Comparison of ENCODE assay signal across 21 cellular contexts in genomic region chr6:33820784-33821183, GRCh38. TPM values are rescaled to one million over a fixed set of nuclear protein-coding genes. Genes with fewer than 3 reads are reported as not detected.
A peak's percentile ranks its signal among the peaks of the same experiment; 100 is the strongest.
DNase-seq lines count a peak whose midpoint lies in the region; ATAC-seq and TF ChIP-seq lines count a peak whose summit lies in the region.
"Had no signal": no experiment of that assay in that cellular context is flagged by ENCODE, and none has a peak within 500 bp of the region (broad histone marks: within the 10 kb centered on the region; RNA-seq: fewer than 3 reads in every experiment).

No MANE protein-coding gene starts in this region.

- H3K4me3 Mint-ChIP-seq in endodermal cell, result no peak overlapping the region
- H3K4me3 Mint-ChIP-seq in CD4-positive, alpha-beta T cell, result no peak overlapping the region
- no peak overlapping the region for H3K4me3 Mint-ChIP-seq in stimulated activated naive B cell treated with anti-CD40 and anti-IgM and Interleukin-4, amounts not matched to agents 10 μg/mL and 1 μg/mL and 100 μg/mL, for 72 hours
- H3K4me3 Mint-ChIP-seq: CD14-positive monocyte; CD8-positive, alpha-beta T cell; HFFc6 had no signal

- no peak overlapping the region for H3K14ac ChIP-seq in neuronal stem cell (ENCODE audit: low read length)

- H2AFZ ChIP-seq in neuronal stem cell (ENCODE audit: low read length), result no peak overlapping the region

- no peak overlapping the region for H2BK5ac ChIP-seq in neuronal stem cell (ENCODE audit: low read length)

- intact Hi-C loops in CD4-positive, alpha-beta T cell (cut with DNase I, micrococcal nuclease), result no loop called here

- H2BK12ac ChIP-seq in neuronal stem cell (ENCODE audit: low read length), result no peak overlapping the region

- H3K4me1 Mint-ChIP-seq in endodermal cell, result peaks cover 5% of the 10 kb centered on the region
- H3K4me1 Mint-ChIP-seq in CD4-positive, alpha-beta T cell (ENCODE audit: low read depth), result no peaks in the 10 kb centered on the region
- H3K4me1 Mint-ChIP-seq in stimulated activated naive B cell treated with anti-CD40 and anti-IgM and Interleukin-4, amounts not matched to agents 10 μg/mL and 1 μg/mL and 100 μg/mL, for 72 hours, result peaks cover 0 to 2% of the 10 kb centered on the region in 2 donors

- DNase-seq in ELR (ENCODE audit: low read depth) (peak; percentile 10), endodermal cell (no peak), neuronal stem cell (ENCODE audit: low spot score) (no peak), SHP77 (lab: John Stamatoyannopoulos, UW) (no peak)
- no peak for DNase-seq in CD4-positive, alpha-beta T cell
- no peak for DNase-seq in stimulated activated naive B cell treated with anti-CD40 and anti-IgM and Interleukin-4, amounts not matched to agents 10 μg/mL and 1 μg/mL and 100 μg/mL, for 72 hours
- DNase-seq: ACHN; BE2C; Calu3; CD8-positive, alpha-beta T cell; DMS79 treated with DMSO at 0.1 percent for 48 hours; HCEC 1CT; HFFc6 had no signal

- no peak overlapping the region for H3K4me2 ChIP-seq in neuronal stem cell (ENCODE audit: insufficient read depth, low read length, poor library complexity, severe bottlenecking)

- no peak overlapping the region for H3K27ac Mint-ChIP-seq in endodermal cell
- no peak overlapping the region for H3K27ac Mint-ChIP-seq in CD4-positive, alpha-beta T cell
- no peak overlapping the region for H3K27ac Mint-ChIP-seq in stimulated activated naive B cell treated with anti-CD40 and anti-IgM and Interleukin-4, amounts not matched to agents 10 μg/mL and 1 μg/mL and 100 μg/mL, for 72 hours
- H3K27ac Mint-ChIP-seq: CD14-positive monocyte; CD8-positive, alpha-beta T cell; HFFc6 had no signal

- H3K18ac ChIP-seq in neuronal stem cell (ENCODE audit: low read length), result peak overlapping the region; percentile 20

- TF ChIP-seq CTCF in HEK293 (tag by site-specific recombination; IDR thresholded peaks at IDR 0.05) (no peak), endodermal cell (conservative IDR thresholded peaks at IDR 0.05) (peak; percentile 40)
- TF ChIP-seq CTCF in CD4-positive, alpha-beta T cell (IDR thresholded peaks at IDR 0.05), result no peak

- H3K36me3 Mint-ChIP-seq in endodermal cell (ENCODE audit: low read depth), result no peaks in the 10 kb centered on the region
- no peaks in the 10 kb centered on the region for H3K36me3 Mint-ChIP-seq in CD4-positive, alpha-beta T cell (ENCODE audit: low read depth)
- H3K36me3 Mint-ChIP-seq in stimulated activated naive B cell treated with anti-CD40 and anti-IgM and Interleukin-4, amounts not matched to agents 10 μg/mL and 1 μg/mL and 100 μg/mL, for 72 hours, result no peaks in the 10 kb centered on the region
- H3K36me3 Mint-ChIP-seq: CD14-positive monocyte; CD8-positive, alpha-beta T cell had no signal

- no peak overlapping the region for H2BK120ac ChIP-seq in neuronal stem cell (ENCODE audit: low read depth, low read length)

- no peaks in the 10 kb centered on the region for H3K79me1 ChIP-seq in neuronal stem cell (ENCODE audit: low read depth, low read length)

- H4K91ac ChIP-seq in neuronal stem cell (ENCODE audit: low read depth, low read length, poor library complexity), result no peak overlapping the region

- 80 to 88% methylated on average over 2 to 4 of the region's 4 CpGs for WGBS in endodermal cell (ENCODE audit: insufficient coverage in 1 of 2, insufficient read length in 1 of 2), 2 experiments
- no CpG with 5 or more reads among the region's 4 CpGs for WGBS in neuronal stem cell (ENCODE audit: extremely low coverage in 2 of 2, insufficient read length in 2 of 2, insufficient replicate concordance in 1 of 2), 2 donors

- POLR2A ChIA-PET in HEK293 (lab: Yijun Ruan, JAX), result no interaction called here
- POLR2A ChIA-PET in CD4-positive, alpha-beta T cell (lab: Charles Lee), result no interaction called here

- H3K9me3 Mint-ChIP-seq in endodermal cell, result no peaks in the 10 kb centered on the region
- no peaks in the 10 kb centered on the region for H3K9me3 Mint-ChIP-seq in CD4-positive, alpha-beta T cell
- no peaks in the 10 kb centered on the region for H3K9me3 Mint-ChIP-seq in stimulated activated naive B cell treated with anti-CD40 and anti-IgM and Interleukin-4, amounts not matched to agents 10 μg/mL and 1 μg/mL and 100 μg/mL, for 72 hours
- H3K9me3 Mint-ChIP-seq: CD14-positive monocyte; CD8-positive, alpha-beta T cell; HFFc6 had no signal

- H3K4ac ChIP-seq in neuronal stem cell (ENCODE audit: low read length), result no peak overlapping the region

- H4K8ac ChIP-seq in neuronal stem cell (ENCODE audit: low read depth, low read length), result no peak overlapping the region

- H3K27me3 Mint-ChIP-seq in endodermal cell (ENCODE audit: insufficient read depth), result no peaks in the 10 kb centered on the region
- H3K27me3 Mint-ChIP-seq in CD4-positive, alpha-beta T cell, result peaks cover 8% of the 10 kb centered on the region
- peaks cover 28 to 59% of the 10 kb centered on the region in 2 donors for H3K27me3 Mint-ChIP-seq in stimulated activated naive B cell treated with anti-CD40 and anti-IgM and Interleukin-4, amounts not matched to agents 10 μg/mL and 1 μg/mL and 100 μg/mL, for 72 hours

- no peak overlapping the region for H3K4me3 ChIP-seq in HEK293 (ENCODE audit: low read depth, low read length)
- no peak overlapping the region for H3K4me3 ChIP-seq in endodermal cell (ENCODE audit: low read length)
- H3K4me3 ChIP-seq in neuronal stem cell (ENCODE audit: low read length in 2 of 2), result no peak overlapping the region
- H3K4me3 ChIP-seq: GM12878 had no signal

- no peaks in the 10 kb centered on the region for H3K9me3 ChIP-seq in HEK293 (ENCODE audit: control insufficient read depth, insufficient read depth, low read depth, low read length)
- H3K9me3 ChIP-seq in endodermal cell (ENCODE audit: control insufficient read depth, low read length), result no peaks in the 10 kb centered on the region
- no peaks in the 10 kb centered on the region for H3K9me3 ChIP-seq in neuronal stem cell (replicated peaks in 1 of 2; ENCODE audit: control insufficient read depth in 2 of 2, insufficient read depth in 1 of 2, low read depth in 1 of 2, low read length in 2 of 2)
- no peaks in the 10 kb centered on the region for H3K9me3 ChIP-seq in CD4-positive, alpha-beta T cell (ENCODE audit: control insufficient read depth, low read length)
- H3K9me3 ChIP-seq: BE2C had no signal

- H3K23ac ChIP-seq in neuronal stem cell (ENCODE audit: low read depth, low read length, poor library complexity), result no peak overlapping the region

- H3K4me1 ChIP-seq in HEK293 (ENCODE audit: control insufficient read depth, insufficient read depth, low read length), result no peaks in the 10 kb centered on the region
- no peaks in the 10 kb centered on the region for H3K4me1 ChIP-seq in endodermal cell (ENCODE audit: control insufficient read depth, insufficient read depth, low read length)
- peaks cover 2 to 9% of the 10 kb centered on the region in 2 donors for H3K4me1 ChIP-seq in neuronal stem cell (ENCODE audit: control insufficient read depth in 2 of 2, insufficient read depth in 1 of 2, low read depth in 1 of 2, low read length in 2 of 2)

- no peak for ATAC-seq in esophagus mucosa
- no peak for ATAC-seq in CD4-positive, alpha-beta T cell (ENCODE audit: poor library complexity)
- ATAC-seq in stimulated activated naive B cell treated with anti-CD40 and anti-IgM and Interleukin-4, amounts not matched to agents 10 μg/mL and 1 μg/mL and 100 μg/mL, for 72 hours (replicated peaks), result no peak
- ATAC-seq: CD8-positive, alpha-beta T cell; GM12878 had no signal

- H3K27me3 ChIP-seq in endodermal cell (ENCODE audit: control insufficient read depth, insufficient read depth, low read length, poor library complexity, severe bottlenecking) (no peaks in the 10 kb centered on the region), neuronal stem cell (ENCODE audit: control insufficient read depth in 3 of 3, insufficient read depth in 3 of 3, low read depth in 1 of 3, low read length in 3 of 3) (peaks cover 0 to 21% (median 2%) of the 10 kb centered on the region in 3 experiments)
- no peaks in the 10 kb centered on the region for H3K27me3 ChIP-seq in CD4-positive, alpha-beta T cell (ENCODE audit: control insufficient read depth, insufficient read depth, low read length)
- H3K27me3 ChIP-seq: BE2C had no signal

- no peak overlapping the region for H2BK15ac ChIP-seq in neuronal stem cell (ENCODE audit: low read length)

- H3K36me3 ChIP-seq in HEK293 (ENCODE audit: control insufficient read depth in 2 of 2, insufficient read depth in 1 of 2, low read length in 2 of 2) (no peaks in the 10 kb centered on the region), endodermal cell (ENCODE audit: control insufficient read depth, insufficient read depth, low read length) (no peaks in the 10 kb centered on the region), neuronal stem cell (replicated peaks in 1 of 2; ENCODE audit: control insufficient read depth in 2 of 2, insufficient read depth in 2 of 2, low read length in 2 of 2) (no peaks in the 10 kb centered on the region)
- H3K36me3 ChIP-seq: BE2C had no signal

- no peak overlapping the region for H2AK5ac ChIP-seq in neuronal stem cell (ENCODE audit: low read depth, low read length)

- CTCF ChIA-PET in HEK293 (lab: Yijun Ruan, JAX), result no interaction called here
- CTCF ChIA-PET in CD4-positive, alpha-beta T cell (lab: Charles Lee), result no interaction called here

- no peak overlapping the region for H3K27ac ChIP-seq in HEK293 (ENCODE audit: extremely low read depth, low read depth, low read length)
- H3K27ac ChIP-seq in endodermal cell (ENCODE audit: low read depth, low read length), result no peak overlapping the region
- H3K27ac ChIP-seq in neuronal stem cell (replicated peaks; ENCODE audit: low read length), result no peak overlapping the region
- H3K27ac ChIP-seq in CD4-positive, alpha-beta T cell (ENCODE audit: low read depth, low read length), result no peak overlapping the region
- H3K27ac ChIP-seq: HL-60 had no signal

- H3K9ac ChIP-seq in endodermal cell (ENCODE audit: extremely low read depth, low read length, poor library complexity, severe bottlenecking) (no peak overlapping the region), neuronal stem cell (ENCODE audit: low read depth, low read length, poor library complexity) (no peak overlapping the region)

TF ChIP-seq in HEK293, 187 proteins besides CTCF, POLR2A, EP300 and RAD21 (continues in another document):
- no peak for TF ChIP-seq ZNF423 (tag by site-specific recombination; IDR thresholded peaks at IDR 0.05)

RNA-seq across cellular contexts. Expression of gene MLN, which starts 17.0 kb away (rescaled TPM):
- not detected for total RNA-seq in endodermal cell
- polyA plus RNA-seq in endodermal cell (2013, experiment 1 of 2), result not detected
- polyA plus RNA-seq in endodermal cell (2013, experiment 2 of 2), result not detected
- polyA plus RNA-seq in neuronal stem cell (2013, experiment 1 of 2), result not detected
- polyA plus RNA-seq in neuronal stem cell (2013, experiment 2 of 2), result not detected
- total RNA-seq in esophagus mucosa, result not detected
- total RNA-seq in CD4-positive, alpha-beta T cell, result not detected
- total RNA-seq: Calu3; CD8-positive, alpha-beta T cell; G401; GM12878; H4; HFFc6; HT1080 had no signal
- polyA plus RNA-seq: CD14-positive monocyte, GM12878 had no signal

RNA-seq across cellular contexts. Expression of gene LEMD2, which starts 31.9 kb away (rescaled TPM):
- 10 to 100 TPM; 62.0 to 75.8 TPM for total RNA-seq in endodermal cell
- polyA plus RNA-seq in endodermal cell (2013, experiment 1 of 2), result 72.5 TPM
- polyA plus RNA-seq in endodermal cell (2013, experiment 2 of 2), result 67.0 TPM
- 30.6 TPM for polyA plus RNA-seq in neuronal stem cell (2013, experiment 1 of 2)
- polyA plus RNA-seq in neuronal stem cell (2013, experiment 2 of 2), result 30.2 TPM
- 36.4 TPM for total RNA-seq in esophagus mucosa
- 100 to 1,000 TPM; 122 to 124 TPM for total RNA-seq in CD4-positive, alpha-beta T cell
